13 cellular contexts compared by ENCODE assay signal in the genomic region with DNA sequence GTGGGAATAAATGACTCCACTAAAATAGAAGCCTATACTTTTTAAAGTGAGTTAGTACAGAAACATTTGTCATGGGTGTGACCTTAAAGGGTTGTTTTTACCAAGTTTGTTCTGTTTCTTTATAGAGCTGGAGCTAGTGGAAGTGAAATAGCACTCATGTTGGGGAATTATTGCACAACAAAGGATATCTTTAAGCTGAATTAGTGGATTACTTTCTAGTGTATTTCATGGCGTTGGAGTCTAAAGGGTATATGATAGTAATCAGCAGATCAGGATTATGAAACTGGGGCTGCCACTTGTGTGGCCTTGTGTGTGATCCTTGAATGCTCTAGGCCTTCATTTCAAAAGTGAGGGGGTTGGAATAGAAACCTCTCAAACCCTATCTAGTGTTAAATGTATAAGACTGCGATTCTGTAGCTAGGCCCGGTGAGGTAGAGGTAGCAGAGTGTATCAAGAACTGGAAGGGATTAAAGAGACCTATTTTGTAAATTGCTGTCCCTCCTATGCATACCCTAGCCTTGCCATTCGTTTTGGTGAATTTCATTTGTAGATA.
DNase-seq lines count a peak whose midpoint lies in the region; TF ChIP-seq lines count a peak whose summit lies in the region.
"Had no signal": no experiment of that assay in that cellular context is flagged by ENCODE, and none has a peak within 500 bp of the region (broad histone marks: within the 10 kb centered on the region; RNA-seq: fewer than 3 reads in every experiment).

No MANE protein-coding gene starts in this region.

- H3K27ac Mint-ChIP-seq in neural progenitor cell: no peak overlapping the region

- H3K18ac ChIP-seq in mesenchymal stem cell (ENCODE audit: low read depth in 1 of 2, low read length in 2 of 2): no peak overlapping the region

- no peak overlapping the region for H3K14ac ChIP-seq in mesenchymal stem cell (ENCODE audit: low read length in 2 of 2)

- H2AFZ ChIP-seq in ACC112 (ENCODE audit: low read length, unreplicated experiment) (no peak overlapping the region), mesenchymal stem cell (ENCODE audit: low read depth, low read length) (no peak overlapping the region), OCI-LY7 (ENCODE audit: low read length) (no peak overlapping the region), neural progenitor cell (replicated peaks) (no peak overlapping the region)

- no peak overlapping the region for H2AK5ac ChIP-seq in mesenchymal stem cell (ENCODE audit: low read length, severe bottlenecking)

- no peaks in the 10 kb centered on the region for H3K9me2 ChIP-seq in OCI-LY7 (ENCODE audit: insufficient read depth, low read length)

- H3K9me3 Mint-ChIP-seq in neural progenitor cell: peaks cover 21% of the 10 kb centered on the region

- H3K9ac ChIP-seq in adipocyte (ENCODE audit: low read length) (peak overlapping the region; percentile 40), mesenchymal stem cell (ENCODE audit: low read length) (peak overlapping the region; percentile 45), neural progenitor cell (no peak overlapping the region)

- no peak overlapping the region for H2BK12ac ChIP-seq in mesenchymal stem cell (ENCODE audit: low read length in 2 of 2)

- H3K4me3 ChIP-seq in ACC112 (ENCODE audit: low read depth, low read length) (peak overlapping the region; percentile 42), adipocyte (ENCODE audit: low read length) (peak overlapping the region; percentile 89), mesenchymal stem cell (ENCODE audit: insufficient read depth in 1 of 2, low read depth in 1 of 2, low read length in 2 of 2) (peak overlapping the region in 1 of 2 experiments; percentile 97), OCI-LY7 (ENCODE audit: low read depth, low read length, poor library complexity, severe bottlenecking) (no peak overlapping the region), neural progenitor cell (no peak overlapping the region)

- H3K4ac ChIP-seq in mesenchymal stem cell (ENCODE audit: low read depth in 1 of 2, low read length in 2 of 2): no peak overlapping the region

- no peaks in the 10 kb centered on the region for H3K79me1 ChIP-seq in mesenchymal stem cell (replicated peaks; ENCODE audit: low read length, poor library complexity, severe bottlenecking)

- H3K4me1 ChIP-seq in ACC112 (ENCODE audit: control insufficient read depth, insufficient read depth, low read length, unreplicated experiment): peaks cover 23% of the 10 kb centered on the region
- H3K4me1 ChIP-seq in adipocyte (ENCODE audit: control insufficient read depth, insufficient read depth, low read length): peaks cover 45% of the 10 kb centered on the region
- no peaks in the 10 kb centered on the region for H3K4me1 ChIP-seq in mesenchymal stem cell (ENCODE audit: control insufficient read depth, insufficient read depth, low read depth, low read length)
- no peaks in the 10 kb centered on the region for H3K4me1 ChIP-seq in OCI-LY7 (ENCODE audit: insufficient read depth, low read length, poor library complexity, severe bottlenecking)
- no peaks in the 10 kb centered on the region for H3K4me1 ChIP-seq in neural progenitor cell

- WGBS in mesenchymal stem cell: 92% methylated on average over 3 of the region's 4 CpGs

- intact Hi-C loops in OCI-LY7 (cut with micrococcal nuclease; ENCODE audit: unreplicated experiment): no loop called here

- POLR2A ChIA-PET in OCI-LY7 (lab: Charles Lee): no interaction called here

- H3K27ac ChIP-seq in ACC112 (ENCODE audit: low read depth, low read length): no peak overlapping the region
- H3K27ac ChIP-seq in mesenchymal stem cell (ENCODE audit: low read length, poor library complexity, severe bottlenecking): no peak overlapping the region
- no peak overlapping the region for H3K27ac ChIP-seq in OCI-LY7 (ENCODE audit: low read depth, low read length, poor library complexity, severe bottlenecking)
- no peak overlapping the region for H3K27ac ChIP-seq in neural progenitor cell

- H3K4me3 Mint-ChIP-seq in neural progenitor cell: no peak overlapping the region

- DNase-seq in GM20000 (ENCODE audit: low spot score) (peak; percentile 21), adipocyte (ENCODE audit: low read depth) (peak; percentile 78), mesenchymal stem cell (no peak), OCI-LY7 (ENCODE audit: low spot score) (no peak), neural progenitor cell (ENCODE audit: low spot score) (no peak), G401 (ENCODE audit: low spot score) (no peak)
- DNase-seq in stimulated activated naive CD4-positive, alpha-beta T cell (lab: John Stamatoyannopoulos, UW): no peak
- DNase-seq: activated CD8-positive, alpha-beta memory T cell treated with anti-CD3 and anti-CD28 coated beads for 24 hours; effector memory CD4-positive, alpha-beta T cell; GDM1; NCI-H2029; NK-92 treated with Interleukin-12 subunit alpha and Interleukin-12 subunit beta, amount 100 ng/mL, for 24 hours had no signal

- no peak overlapping the region for H3K23ac ChIP-seq in mesenchymal stem cell (ENCODE audit: low read length in 2 of 2)

- CTCF ChIA-PET in OCI-LY7 (lab: Charles Lee; ENCODE audit: unreplicated experiment): no interaction called here

- H3F3A ChIP-seq in neural progenitor cell (ENCODE audit: low read depth): no peaks in the 10 kb centered on the region

- in situ Hi-C loops in G401 (cut with HindIII; ENCODE audit: low sequenced_read_pairs): no loop called here

- no peaks in the 10 kb centered on the region for H3K36me3 Mint-ChIP-seq in neural progenitor cell

- H2BK5ac ChIP-seq in mesenchymal stem cell (ENCODE audit: low read depth, low read length, poor library complexity, severe bottlenecking): no peak overlapping the region

- no peak overlapping the region for H4K91ac ChIP-seq in mesenchymal stem cell (ENCODE audit: low read length)

- H3K36me3 ChIP-seq in ACC112 (ENCODE audit: insufficient read depth, low read length) (no peaks in the 10 kb centered on the region; the same call in 1 of the 2 replicates), adipocyte (ENCODE audit: control insufficient read depth, insufficient read depth, low read length, severe bottlenecking) (peaks cover 20% of the 10 kb centered on the region), mesenchymal stem cell (ENCODE audit: control insufficient read depth in 1 of 2, insufficient read depth in 2 of 2, low read depth in 1 of 2, low read length in 2 of 2) (peaks cover 0 to 23% of the 10 kb centered on the region in 2 experiments), OCI-LY7 (ENCODE audit: insufficient read depth, low read length) (no peaks in the 10 kb centered on the region), neural progenitor cell (no peaks in the 10 kb centered on the region)

- TF ChIP-seq CTCF in GM20000 (IDR thresholded peaks at IDR 0.05; ENCODE audit: extremely low read depth, missing control alignments) (no peak), OCI-LY7 (conservative IDR thresholded peaks at IDR 0.05; ENCODE audit: low read length) (no peak), neural progenitor cell (IDR thresholded peaks at IDR 0.05) (no peak)

- H3K27me3 ChIP-seq in ACC112 (ENCODE audit: insufficient read depth, low read length): no peaks in the 10 kb centered on the region
- H3K27me3 ChIP-seq in adipocyte (replicated peaks; ENCODE audit: control insufficient read depth, insufficient read depth, low read length): no peaks in the 10 kb centered on the region
- H3K27me3 ChIP-seq in mesenchymal stem cell (ENCODE audit: control insufficient read depth in 1 of 2, insufficient read depth in 1 of 2, low read length in 2 of 2): no peaks in the 10 kb centered on the region
- no peaks in the 10 kb centered on the region for H3K27me3 ChIP-seq in neural progenitor cell

- H4K20me1 ChIP-seq in OCI-LY7 (ENCODE audit: insufficient read depth, low read length): no peaks in the 10 kb centered on the region
- no peaks in the 10 kb centered on the region for H4K20me1 ChIP-seq in neural progenitor cell (ENCODE audit: low read depth)

- H3K4me2 ChIP-seq in mesenchymal stem cell (ENCODE audit: low read length, poor library complexity, severe bottlenecking): no peak overlapping the region
- H3K4me2 ChIP-seq in OCI-LY7 (ENCODE audit: low read length): no peak overlapping the region
- H3K4me2 ChIP-seq in neural progenitor cell: no peak overlapping the region

- no TSS peak for BruUV-seq in OCI-LY7 (replicated peaks; lab: Mats Ljungman, UMichigan)

- H2BK15ac ChIP-seq in mesenchymal stem cell (ENCODE audit: low read depth, poor library complexity, severe bottlenecking): no peak overlapping the region

- peaks cover 76% of the 10 kb centered on the region for H3K79me2 ChIP-seq in ACC112 (ENCODE audit: control insufficient read depth, insufficient read depth, low read length, unreplicated experiment)
- H3K79me2 ChIP-seq in OCI-LY7 (ENCODE audit: insufficient read depth, low read depth, low read length): no peaks in the 10 kb centered on the region
- no peaks in the 10 kb centered on the region for H3K79me2 ChIP-seq in neural progenitor cell (ENCODE audit: low read depth)

- no peak overlapping the region for H2BK120ac ChIP-seq in mesenchymal stem cell (ENCODE audit: low read depth, low read length)

- no peak overlapping the region for H4K8ac ChIP-seq in mesenchymal stem cell (ENCODE audit: low read length)

- H3K4me1 Mint-ChIP-seq in neural progenitor cell: no peaks in the 10 kb centered on the region

- peaks cover 4% of the 10 kb centered on the region for H3K27me3 Mint-ChIP-seq in neural progenitor cell (ENCODE audit: insufficient read depth, low read depth)

- no peaks in the 10 kb centered on the region for H3K9me3 ChIP-seq in adipocyte (ENCODE audit: control insufficient read depth, low read length)
- H3K9me3 ChIP-seq in mesenchymal stem cell (ENCODE audit: control insufficient read depth, low read length): no peaks in the 10 kb centered on the region
- H3K9me3 ChIP-seq in OCI-LY7 (ENCODE audit: low read length): 0 out of 2 replicates have a peak, but pooled peaks cover 6% of the 10 kb centered on the region
- H3K9me3 ChIP-seq in neural progenitor cell (ENCODE audit: low read depth): peaks cover 3% of the 10 kb centered on the region

Comparison
In these comparisons a context has a peak if more than half of its experiments do, and no peak if none do; other contexts are left out.
1. H3K4me3 ChIP-seq: peak in ACC112 (single experiment) and adipocyte (single experiment); none in OCI-LY7 (single experiment) and neural progenitor cell (single experiment).
2. DNase-seq: peak in GM20000 (single experiment) and adipocyte (single experiment); none in mesenchymal stem cell (single experiment), stimulated activated naive CD4-positive, alpha-beta T cell (0 of 6), OCI-LY7 (single experiment), neural progenitor cell (single experiment) and G401 (single experiment).